ENCODE assay signal across 9 cellular contexts in genomic region chr7:120272896-120273475, GRCh38. TPM values are rescaled to one million over a fixed set of nuclear protein-coding genes. Genes with fewer than 3 reads are reported as not detected.
DNase-seq lines count a peak whose midpoint lies in the region; ATAC-seq lines count a peak whose summit lies in the region.
"Had no signal": no experiment of that assay in that cellular context is flagged by ENCODE, and none has a peak within 500 bp of the region (broad histone marks: within the 10 kb centered on the region; RNA-seq: fewer than 3 reads in every experiment).

Gene KCND2 (plus strand): TSS chr7:120273175.

- POLR2A ChIA-PET in CD8-positive, alpha-beta memory T cell (lab: Charles Lee): no interaction called here

- peak within 1 kb of the TSS in 1 of 8 donors; percentile 47 for H3K27ac Mint-ChIP-seq in CD8-positive, alpha-beta memory T cell

- H3K4me3 Mint-ChIP-seq in CD8-positive, alpha-beta memory T cell: no peak within 1 kb of the TSS

- DNase-seq in DMS53 treated with DMSO at 0.1 percent for 48 hours (lab: John Stamatoyannopoulos, UW; ENCODE audit: unreplicated experiment) (peak; percentile 45), HK-2 (ENCODE audit: unreplicated experiment) (peak; percentile 16), adipocyte (ENCODE audit: low read depth) (peak; percentile 21), Kasumi-1 (lab: John Stamatoyannopoulos, UW) (no peak)
- peak; percentile 5 for DNase-seq in stimulated activated naive CD8-positive, alpha-beta T cell treated with anti-CD3 and anti-CD28 coated beads, Interleukin-15, Interleukin-2, amounts not matched to agents 100 U/mL and 50 U/mL, for 24 hours
- DNase-seq in CD8-positive, alpha-beta memory T cell: no peak

- peak; percentile 32 for ATAC-seq in GM21360 (IDR thresholded peaks at IDR 0.05; ENCODE audit: unreplicated experiment)
- no peak for ATAC-seq in stimulated activated naive CD8-positive, alpha-beta T cell treated with anti-CD3 and anti-CD28 coated beads, Interleukin-15, Interleukin-2, amounts not matched to agents 100 U/mL and 50 U/mL, for 24 hours

- H3K9ac ChIP-seq in adipocyte (ENCODE audit: low read length) (peak within 1 kb of the TSS; percentile 88), iPS-15b (ENCODE audit: low read depth, low read length) (peak within 1 kb of the TSS; percentile 66)

- H3K9me3 Mint-ChIP-seq in CD8-positive, alpha-beta memory T cell: peaks cover 0 to 8% (median 4%) of the 10 kb centered on the region in 5 donors

- H3K27ac ChIP-seq in CD8-positive, alpha-beta memory T cell (ENCODE audit: low read depth, low read length): no peak within 1 kb of the TSS

- no peaks in the 10 kb centered on the region for H3K27me3 ChIP-seq in adipocyte (replicated peaks; ENCODE audit: control insufficient read depth, insufficient read depth, low read length)
- peaks cover 18% of the 10 kb centered on the region for H3K27me3 ChIP-seq in iPS-15b (ENCODE audit: control insufficient read depth, insufficient read depth, low read length)
- no peaks in the 10 kb centered on the region for H3K27me3 ChIP-seq in CD8-positive, alpha-beta memory T cell (ENCODE audit: insufficient read depth, low read length, poor library complexity, severe bottlenecking)

- no peaks in the 10 kb centered on the region for H3K9me3 ChIP-seq in adipocyte (ENCODE audit: control insufficient read depth, low read length)
- no peaks in the 10 kb centered on the region for H3K9me3 ChIP-seq in iPS-15b (ENCODE audit: control insufficient read depth, insufficient read depth, low read length)
- H3K9me3 ChIP-seq in CD8-positive, alpha-beta memory T cell (ENCODE audit: low read length): no peaks in the 10 kb centered on the region

- H3K4me1 ChIP-seq in adipocyte (ENCODE audit: control insufficient read depth, insufficient read depth, low read length) (peaks cover 7% of the 10 kb centered on the region), iPS-15b (ENCODE audit: control insufficient read depth, insufficient read depth, low read length) (peaks cover 2% of the 10 kb centered on the region)
- H3K4me1 ChIP-seq in CD8-positive, alpha-beta memory T cell (ENCODE audit: insufficient read depth, low read length): no peaks in the 10 kb centered on the region

- CTCF ChIA-PET in CD8-positive, alpha-beta memory T cell (lab: Charles Lee): no interaction called here

- H3K4me1 Mint-ChIP-seq in CD8-positive, alpha-beta memory T cell: no peaks in the 10 kb centered on the region

- H3K4me3 ChIP-seq in adipocyte (ENCODE audit: low read length): peak within 1 kb of the TSS; percentile 93
- peak within 1 kb of the TSS; percentile 90 for H3K4me3 ChIP-seq in iPS-15b (ENCODE audit: low read depth, low read length)
- no peak within 1 kb of the TSS for H3K4me3 ChIP-seq in CD8-positive, alpha-beta memory T cell (ENCODE audit: low read length)

- no peaks in the 10 kb centered on the region for H3K36me3 Mint-ChIP-seq in CD8-positive, alpha-beta memory T cell

- H3K27me3 Mint-ChIP-seq in CD8-positive, alpha-beta memory T cell: peaks cover 2 to 14% of the 10 kb centered on the region in 2 donors

- H3K36me3 ChIP-seq in adipocyte (ENCODE audit: control insufficient read depth, insufficient read depth, low read length, severe bottlenecking) (no peaks in the 10 kb centered on the region), iPS-15b (ENCODE audit: control insufficient read depth, insufficient read depth, low read length) (no peaks in the 10 kb centered on the region)
- no peaks in the 10 kb centered on the region for H3K36me3 ChIP-seq in CD8-positive, alpha-beta memory T cell (ENCODE audit: insufficient read depth, low read length)

RNA-seq across cellular contexts. Expression of gene KCND2, which starts in this region (rescaled TPM):
- not detected for total RNA-seq in CD8-positive, alpha-beta memory T cell
- not detected for polyA plus RNA-seq in CD8-positive, alpha-beta memory T cell
- total RNA-seq: NCI-H460 had no signal

Comparison
In these comparisons a context has a peak if more than half of its experiments do, and no peak if none do; other contexts are left out.
1. DNase-seq: peak in DMS53 treated with DMSO at 0.1 percent for 48 hours (single experiment), HK-2 (single experiment), adipocyte (single experiment) and stimulated activated naive CD8-positive, alpha-beta T cell treated with anti-CD3 and anti-CD28 coated beads, Interleukin-15, Interleukin-2, amounts not matched to agents 100 U/mL and 50 U/mL, for 24 hours (single experiment); none in CD8-positive, alpha-beta memory T cell (0 of 5) and Kasumi-1 (0 of 2).